10 cellular contexts compared by ENCODE assay signal in the genomic region with DNA sequence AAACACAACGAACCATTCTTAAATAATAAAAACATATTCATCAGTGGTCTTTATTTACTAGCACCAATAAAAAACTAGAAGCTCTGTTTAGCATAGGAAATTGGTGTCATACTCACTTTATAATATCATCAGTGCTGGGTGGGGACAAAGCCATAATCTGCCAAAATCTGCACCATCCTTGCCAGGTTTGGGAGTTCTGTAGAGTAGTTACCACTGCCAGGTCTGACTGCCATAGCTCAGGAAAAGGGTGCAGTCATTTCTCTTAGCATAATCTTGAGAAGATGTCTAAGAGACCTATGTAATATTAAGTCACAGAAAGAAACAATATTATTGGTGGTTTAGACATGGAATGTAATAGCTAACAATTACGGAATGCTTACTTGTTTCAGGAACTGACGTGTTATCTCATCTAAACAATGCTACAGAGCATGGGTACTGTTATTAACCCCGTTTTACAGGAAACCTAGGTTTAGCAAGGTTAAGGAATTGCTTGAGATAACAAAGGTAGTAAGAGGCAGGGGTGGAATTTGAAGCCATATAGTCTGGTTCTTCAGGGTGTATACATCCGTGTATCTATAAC. TPM values are rescaled to one million over a fixed set of nuclear protein-coding genes. Genes with fewer than 3 reads are reported as not detected.
DNase-seq lines count a peak whose midpoint lies in the region; ATAC-seq, FAIRE-seq and TF ChIP-seq lines count a peak whose summit lies in the region.
"Had no signal": no experiment of that assay in that cellular context is flagged by ENCODE, and none has a peak within 500 bp of the region (broad histone marks: within the 10 kb centered on the region; RNA-seq: fewer than 3 reads in every experiment).

No MANE protein-coding gene starts in this region.

- peaks cover 21% of the 10 kb centered on the region for H3K4me1 ChIP-seq in RWPE2 (ENCODE audit: insufficient read depth, poor library complexity, severe bottlenecking)
- peaks cover 25% of the 10 kb centered on the region for H3K4me1 ChIP-seq in endothelial cell of umbilical vein (ENCODE audit: control insufficient read depth, extremely low read depth, insufficient read depth, low read length)
- peaks cover 25% of the 10 kb centered on the region for H3K4me1 ChIP-seq in skeletal muscle satellite cell (ENCODE audit: control insufficient read depth, insufficient read depth, low read length)
- peaks cover 33% of the 10 kb centered on the region for H3K4me1 ChIP-seq in body of pancreas
- H3K4me1 ChIP-seq: BE2C had no signal

- no peaks in the 10 kb centered on the region for H3K27me3 Mint-ChIP-seq in activated CD4-positive, alpha-beta memory T cell treated with anti-CD3 and anti-CD28 coated beads for 36 hours
- H3K27me3 Mint-ChIP-seq in activated CD4-positive, alpha-beta memory T cell treated with anti-CD3 and anti-CD28 coated beads, Interleukin-2, amount 10 ng/mL, durations not matched to agents 7 days and 5 days = no peaks in the 10 kb centered on the region

- no peaks in the 10 kb centered on the region for H3K9me1 ChIP-seq in endothelial cell of umbilical vein (replicated peaks; ENCODE audit: control insufficient read depth, extremely low read depth, insufficient read depth, low read length)

- H3K9me3 Mint-ChIP-seq in activated CD4-positive, alpha-beta memory T cell treated with anti-CD3 and anti-CD28 coated beads for 36 hours = no peaks in the 10 kb centered on the region
- no peaks in the 10 kb centered on the region for H3K9me3 Mint-ChIP-seq in activated CD4-positive, alpha-beta memory T cell treated with anti-CD3 and anti-CD28 coated beads, Interleukin-2, amount 10 ng/mL, durations not matched to agents 7 days and 5 days

- peak overlapping the region; percentile 79 for H3K27ac ChIP-seq in RWPE2 (ENCODE audit: poor library complexity, severe bottlenecking)
- peak overlapping the region; percentile 86 for H3K27ac ChIP-seq in endothelial cell of umbilical vein (ENCODE audit: insufficient read depth, low read depth, low read length)
- peak overlapping the region in 1 of 4 donors; percentile 100 for H3K27ac ChIP-seq in body of pancreas

- H3K4me2 ChIP-seq in endothelial cell of umbilical vein (ENCODE audit: insufficient read depth, low read length) = peak overlapping the region; percentile 97
- H3K4me2 ChIP-seq in skeletal muscle satellite cell (ENCODE audit: low read length) = peak overlapping the region; percentile 84

- peaks cover 34% of the 10 kb centered on the region for H3K79me2 ChIP-seq in endothelial cell of umbilical vein (ENCODE audit: control insufficient read depth, insufficient read depth, low read length)

- peaks cover 30% of the 10 kb centered on the region for H3K4me1 Mint-ChIP-seq in activated CD4-positive, alpha-beta memory T cell treated with anti-CD3 and anti-CD28 coated beads for 36 hours (ENCODE audit: low read depth)
- peaks cover 38% of the 10 kb centered on the region for H3K4me1 Mint-ChIP-seq in activated CD4-positive, alpha-beta memory T cell treated with anti-CD3 and anti-CD28 coated beads, Interleukin-2, amount 10 ng/mL, durations not matched to agents 7 days and 5 days

- 33 to 42% methylated on average over 5 of the region's 5 CpGs for WGBS in body of pancreas, 2 donors

- TF ChIP-seq CTCF in RWPE2 (IDR thresholded peaks at IDR 0.05; ENCODE audit: poor library complexity, severe bottlenecking) (no peak), endothelial cell of umbilical vein (IDR thresholded peaks at IDR 0.05; ENCODE audit: extremely low read depth in 1 of 2, insufficient read depth in 1 of 2, low read depth in 1 of 2, low read length in 2 of 2) (no peak), body of pancreas (IDR thresholded peaks at IDR 0.05) (no peak)

- POLR2A ChIA-PET in activated CD4-positive, alpha-beta memory T cell treated with anti-CD3 and anti-CD28 coated beads for 36 hours (lab: Charles Lee) = no interaction called here
- POLR2A ChIA-PET in activated CD4-positive, alpha-beta memory T cell treated with anti-CD3 and anti-CD28 coated beads, Interleukin-2, amount 10 ng/mL, durations not matched to agents 7 days and 5 days (lab: Charles Lee) = no interaction called here
- POLR2A ChIA-PET in endothelial cell of umbilical vein (lab: Charles Lee) = interaction anchor here (3.3 kb wide), 1 partner anchor 96 kb away, joined by 18 read pairs; no protein-coding TSS in a partner anchor

- H4K20me1 ChIP-seq in endothelial cell of umbilical vein (replicated peaks; ENCODE audit: control insufficient read depth, extremely low read depth, insufficient read depth, low read length) = peaks cover 7% of the 10 kb centered on the region

- peaks cover 27% of the 10 kb centered on the region for H3K36me3 Mint-ChIP-seq in activated CD4-positive, alpha-beta memory T cell treated with anti-CD3 and anti-CD28 coated beads for 36 hours
- peaks cover 40% of the 10 kb centered on the region for H3K36me3 Mint-ChIP-seq in activated CD4-positive, alpha-beta memory T cell treated with anti-CD3 and anti-CD28 coated beads, Interleukin-2, amount 10 ng/mL, durations not matched to agents 7 days and 5 days (ENCODE audit: low read depth)

- intact Hi-C loops in activated CD4-positive, alpha-beta memory T cell treated with anti-CD3 and anti-CD28 coated beads for 36 hours (cut with micrococcal nuclease) = loop anchor here (5.0 kb wide), 1 partner anchor 93 kb away; a partner anchor contains a TSS
- intact Hi-C loops in endothelial cell of umbilical vein (cut with micrococcal nuclease) (loop anchor here (5.0 to 10.0 kb wide), 4 partner anchors 87 to 573 kb away; a partner anchor contains a TSS), body of pancreas (cut with DNase I) (loop anchor here (10.0 kb wide), 1 partner anchor 486 kb away; no protein-coding TSS in a partner anchor)

- H3K4me3 ChIP-seq in RWPE2 (ENCODE audit: severe bottlenecking) (peak overlapping the region; percentile 1), endothelial cell of umbilical vein (replicated peaks in 1 of 3; ENCODE audit: insufficient read depth in 1 of 3, low read depth in 1 of 3, low read length in 3 of 3) (peak overlapping the region in 1 of 3 experiments; percentile 88), skeletal muscle satellite cell (ENCODE audit: low read length) (no peak overlapping the region), body of pancreas (no peak overlapping the region)

- TF ChIP-seq POLR2A in endothelial cell of umbilical vein (IDR thresholded peaks at IDR 0.05; ENCODE audit: low read depth, low read length) = no peak
- no peak for TF ChIP-seq POLR2A in body of pancreas (IDR thresholded peaks at IDR 0.05)

- dilution Hi-C loops in endothelial cell of umbilical vein (cut with MboI; ENCODE audit: extremely low pct_ligation_motif_present, low sequenced_read_pairs) = loop anchor here (25.0 kb wide), 1 partner anchor 98 kb away; a partner anchor contains a TSS

- H3K27ac Mint-ChIP-seq in activated CD4-positive, alpha-beta memory T cell treated with anti-CD3 and anti-CD28 coated beads for 36 hours = peak overlapping the region; percentile 13
- H3K27ac Mint-ChIP-seq in activated CD4-positive, alpha-beta memory T cell treated with anti-CD3 and anti-CD28 coated beads, Interleukin-2, amount 10 ng/mL, durations not matched to agents 7 days and 5 days = no peak overlapping the region

- H3K9ac ChIP-seq in endothelial cell of umbilical vein (replicated peaks; ENCODE audit: extremely low read depth, insufficient read depth, low read length) (peak overlapping the region; percentile 98), skeletal muscle satellite cell (ENCODE audit: low read depth, low read length) (peak overlapping the region; percentile 100)

- H3K9me3 ChIP-seq in RWPE2 (ENCODE audit: severe bottlenecking) = no peaks in the 10 kb centered on the region
- H3K9me3 ChIP-seq in endothelial cell of umbilical vein (replicated peaks; ENCODE audit: control insufficient read depth, insufficient read depth, low read length) = no peaks in the 10 kb centered on the region
- H3K9me3 ChIP-seq in skeletal muscle satellite cell (replicated peaks; ENCODE audit: low read length) = no peaks in the 10 kb centered on the region
- H3K9me3 ChIP-seq in body of pancreas = no peaks in the 10 kb centered on the region
- H3K9me3 ChIP-seq: BE2C had no signal

- H3K36me3 ChIP-seq in RWPE2 (ENCODE audit: low read depth) (peaks cover 15% of the 10 kb centered on the region), endothelial cell of umbilical vein (ENCODE audit: control insufficient read depth in 2 of 2, extremely low read depth in 1 of 2, insufficient read depth in 2 of 2, low read length in 2 of 2) (peaks cover 0 to 1% of the 10 kb centered on the region in 2 experiments), skeletal muscle satellite cell (ENCODE audit: insufficient read depth, low read length) (peaks cover 18% of the 10 kb centered on the region), body of pancreas (replicated peaks in 1 of 2; ENCODE audit: insufficient read depth in 1 of 2, low read depth in 2 of 2) (no peaks in the 10 kb centered on the region)

- ATAC-seq in RWPE2 (ENCODE audit: low read depth) = no peak
- no peak for ATAC-seq in body of pancreas

- no peak overlapping the region for H3K4me3 Mint-ChIP-seq in activated CD4-positive, alpha-beta memory T cell treated with anti-CD3 and anti-CD28 coated beads for 36 hours
- no peak overlapping the region for H3K4me3 Mint-ChIP-seq in activated CD4-positive, alpha-beta memory T cell treated with anti-CD3 and anti-CD28 coated beads, Interleukin-2, amount 10 ng/mL, durations not matched to agents 7 days and 5 days

- no peak for DNase-seq in activated CD4-positive, alpha-beta memory T cell treated with anti-CD3 and anti-CD28 coated beads for 36 hours
- no peak for DNase-seq in activated CD4-positive, alpha-beta memory T cell treated with anti-CD3 and anti-CD28 coated beads, Interleukin-2, amount 10 ng/mL, durations not matched to agents 7 days and 5 days
- no peak for DNase-seq in RWPE2 (ENCODE audit: low spot score)
- DNase-seq in endothelial cell of umbilical vein (ENCODE audit: low read depth, low spot score) = peak; percentile 81
- DNase-seq in stimulated activated CD4-positive, alpha-beta T cell treated with anti-CD3 and anti-CD28 coated beads, Interleukin-2, amount 100 ng/mL, for 48 hours = no peak
- DNase-seq in AML-193 (lab: John Stamatoyannopoulos, UW) = no peak
- DNase-seq in body of pancreas = no peak
- DNase-seq: BE2C, NCI-H510A treated with DMSO at 0.1 percent for 48 hours had no signal

- CTCF ChIA-PET in activated CD4-positive, alpha-beta memory T cell treated with anti-CD3 and anti-CD28 coated beads for 36 hours (lab: Charles Lee) = no interaction called here
- CTCF ChIA-PET in activated CD4-positive, alpha-beta memory T cell treated with anti-CD3 and anti-CD28 coated beads, Interleukin-2, amount 10 ng/mL, durations not matched to agents 7 days and 5 days (lab: Charles Lee) = interaction anchor here (1.1 kb wide), 1 partner anchor 592 kb away, joined by 5 read pairs; no protein-coding TSS in a partner anchor
- CTCF ChIA-PET in endothelial cell of umbilical vein (lab: Charles Lee) = interaction anchor here (1.5 to 1.7 kb wide), 2 partner anchors 89 to 279 kb away, joined by 5 read pairs; no protein-coding TSS in a partner anchor

- BruUV-seq in endothelial cell of umbilical vein (replicated peaks; lab: Mats Ljungman, UMichigan) = no TSS peak

- H2AFZ ChIP-seq in endothelial cell of umbilical vein (ENCODE audit: low read depth, low read length) = peak overlapping the region; percentile 58

- no peaks in the 10 kb centered on the region for H3K27me3 ChIP-seq in RWPE2 (ENCODE audit: insufficient read depth, poor library complexity, severe bottlenecking)
- H3K27me3 ChIP-seq in endothelial cell of umbilical vein (ENCODE audit: control insufficient read depth in 2 of 2, insufficient read depth in 2 of 2, low read length in 2 of 2) = no peaks in the 10 kb centered on the region
- H3K27me3 ChIP-seq in skeletal muscle satellite cell (ENCODE audit: control insufficient read depth, insufficient read depth, low read length) = no peaks in the 10 kb centered on the region
- H3K27me3 ChIP-seq in body of pancreas = no peaks in the 10 kb centered on the region
- H3K27me3 ChIP-seq: BE2C had no signal

- FAIRE-seq in endothelial cell of umbilical vein (lab: Jason Lieb, UNC) = peak; percentile 79

RNA-seq across cellular contexts. Expression of a gene that starts 1.6 kb away (rescaled TPM):
- total RNA-seq in activated CD4-positive, alpha-beta memory T cell treated with anti-CD3 and anti-CD28 coated beads for 36 hours = 10 to 100 TPM; 84.0 to 86.7 TPM
- 10 to 100 TPM; 92.2 to 98.0 TPM for total RNA-seq in activated CD4-positive, alpha-beta memory T cell treated with anti-CD3 and anti-CD28 coated beads, Interleukin-2, amount 10 ng/mL, durations not matched to agents 7 days and 5 days
- total RNA-seq in endothelial cell of umbilical vein (82.0 and 93.9 TPM in 2 replicates), body of pancreas (10 to 100 TPM; 36.6 to 36.9 TPM)
- 15.3 and 21.2 TPM in 2 replicates for polyA plus RNA-seq in endothelial cell of umbilical vein
- polyA plus RNA-seq in endothelial cell of umbilical vein (2011; cell fraction: cytosol; rRNA removed) = 30.6 and 34.0 TPM in 2 replicates
- 58.5 and 66.8 TPM in 2 replicates for polyA plus RNA-seq in endothelial cell of umbilical vein (2011; cell fraction: nucleus; rRNA removed)
- 85.2 and 99.4 TPM in 2 replicates for polyA plus RNA-seq in endothelial cell of umbilical vein (2012)
- polyA minus RNA-seq in endothelial cell of umbilical vein = 40.9 and 45.4 TPM in 2 replicates
- 16.8 TPM for polyA minus RNA-seq in endothelial cell of umbilical vein (2011; cell fraction: cytosol; rRNA and poly(A)+ RNA removed)
- polyA minus RNA-seq in endothelial cell of umbilical vein (2011; cell fraction: nucleus; rRNA and poly(A)+ RNA removed) = 71.7 and 109 TPM in 2 replicates
- 90.8 and 94.6 TPM in 2 replicates for total RNA-seq in skeletal muscle satellite cell (2012; rRNA removed)
